In the genomic region with DNA sequence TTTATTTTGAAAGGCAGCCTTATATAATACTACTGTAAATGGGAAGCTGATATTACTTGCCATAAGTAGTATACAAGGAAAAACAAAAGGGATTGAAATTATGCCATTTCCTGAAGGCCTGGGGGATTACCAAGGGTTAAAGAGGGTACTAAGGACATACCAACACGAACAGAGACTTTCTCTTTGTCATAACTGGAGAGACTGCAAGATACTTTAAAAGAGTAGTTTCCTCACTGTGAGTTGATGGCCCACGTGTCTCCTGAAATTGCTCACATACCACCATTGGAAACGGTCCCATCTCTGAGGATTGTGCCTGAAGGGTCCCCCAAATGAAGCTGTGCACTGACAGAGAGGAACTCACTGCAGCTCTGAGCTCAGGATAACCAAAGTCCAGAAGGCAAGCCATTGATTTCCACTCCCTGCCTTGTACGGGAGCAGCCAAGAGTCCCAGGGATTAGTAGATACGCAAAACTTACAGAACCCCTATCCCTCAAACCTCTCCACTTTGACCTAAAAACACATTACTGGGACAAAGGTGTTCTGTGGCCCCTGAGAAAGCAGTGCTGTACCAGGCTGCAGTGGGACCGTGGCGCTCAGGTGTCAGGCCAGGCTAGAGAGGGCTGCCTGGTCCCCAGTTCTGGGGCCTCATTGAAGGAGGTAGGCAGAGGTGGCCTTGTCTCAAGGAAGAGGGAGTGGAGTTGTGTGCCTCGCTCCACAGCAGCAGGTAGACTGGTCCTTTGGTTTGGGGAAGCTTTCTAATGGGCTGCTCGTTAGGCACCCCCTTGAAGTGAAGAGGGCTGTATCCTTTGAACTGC, we compare ENCODE assay signal across 26 cellular contexts. TPM values are rescaled to one million over a fixed set of nuclear protein-coding genes. Genes with fewer than 3 reads are reported as not detected.
DNase-seq lines count a peak whose midpoint lies in the region; TF ChIP-seq lines count a peak whose summit lies in the region.
"Had no signal": no experiment of that assay in that cellular context is flagged by ENCODE, and none has a peak within 500 bp of the region (broad histone marks: within the 10 kb centered on the region; RNA-seq: fewer than 3 reads in every experiment).

No MANE protein-coding gene starts in this region.

- POLR2A ChIA-PET in activated CD4-positive, alpha-beta memory T cell treated with anti-CD3 and anti-CD28 coated beads for 36 hours (lab: Charles Lee): interaction anchor here (1.2 kb wide), 1 partner anchor 15 kb away, joined by 4 read pairs; a partner anchor contains a TSS
- POLR2A ChIA-PET in activated CD4-positive, alpha-beta memory T cell treated with anti-CD3 and anti-CD28 coated beads, Interleukin-2, amount 10 ng/mL, durations not matched to agents 7 days and 5 days (lab: Charles Lee): no interaction called here
- POLR2A ChIA-PET in CD8-positive, alpha-beta memory T cell (lab: Charles Lee): interaction anchor here (0.5 kb wide), 1 partner anchor 154 kb away, joined by 4 read pairs; no protein-coding TSS in a partner anchor

- H3K36me3 Mint-ChIP-seq in activated CD4-positive, alpha-beta memory T cell treated with anti-CD3 and anti-CD28 coated beads for 36 hours: peaks cover 16% of the 10 kb centered on the region
- H3K36me3 Mint-ChIP-seq in activated CD4-positive, alpha-beta memory T cell treated with anti-CD3 and anti-CD28 coated beads, Interleukin-2, amount 10 ng/mL, durations not matched to agents 7 days and 5 days (ENCODE audit: low read depth): peaks cover 15% of the 10 kb centered on the region
- H3K36me3 Mint-ChIP-seq in CD8-positive, alpha-beta memory T cell: peaks cover 0 to 57% (median 10%) of the 10 kb centered on the region in 3 donors
- H3K36me3 Mint-ChIP-seq in brain: peaks cover 35% of the 10 kb centered on the region
- peaks cover 49% of the 10 kb centered on the region for H3K36me3 Mint-ChIP-seq in nephron progenitor cell (ENCODE audit: low read depth)

- no peaks in the 10 kb centered on the region for H3K27me3 ChIP-seq in CD8-positive, alpha-beta memory T cell (ENCODE audit: insufficient read depth, low read length, poor library complexity, severe bottlenecking)
- H3K27me3 ChIP-seq: brain microvascular endothelial cell, colonic mucosa, neutrophil, Peyer's patch, SJSA1, stomach, thyroid gland had no signal

- no peak overlapping the region for H3K4me3 ChIP-seq in CD8-positive, alpha-beta memory T cell (ENCODE audit: low read length)
- H3K4me3 ChIP-seq: colonic mucosa, HAP-1, Peyer's patch, psoas muscle, SJSA1, stomach, thyroid gland had no signal

- peak; percentile 30 for DNase-seq in activated CD4-positive, alpha-beta memory T cell treated with anti-CD3 and anti-CD28 coated beads for 36 hours
- DNase-seq in activated CD4-positive, alpha-beta memory T cell treated with anti-CD3 and anti-CD28 coated beads, Interleukin-2, amount 10 ng/mL, durations not matched to agents 7 days and 5 days: no peak
- DNase-seq in CD8-positive, alpha-beta memory T cell: no peak
- DNase-seq in nephron progenitor cell (no peak), GM03348 (ENCODE audit: low spot score) (no peak), NCI-H1436 treated with DMSO at 0.1 percent for 48 hours (lab: John Stamatoyannopoulos, UW) (no peak), NCI-H226 (no peak)
- DNase-seq: activated CD4-positive, CD25-positive, alpha-beta regulatory T cell; activated CD8-positive, alpha-beta T cell treated with anti-CD3 and anti-CD28 coated beads for 36 hours; activated gamma-delta T cell; brain microvascular endothelial cell; colonic mucosa; effector memory CD4-positive, alpha-beta T cell; erythroblast; IMR-90; mammary epithelial cell; NCI-H187; NCI-H526 treated with DMSO at 0.1 percent for 48 hours; Peyer's patch; psoas muscle; stomach; thyroid gland had no signal

- intact Hi-C loops in activated CD4-positive, alpha-beta memory T cell treated with anti-CD3 and anti-CD28 coated beads for 36 hours (cut with micrococcal nuclease): loop anchor here (10.0 kb wide), 1 partner anchor 731 kb away; no protein-coding TSS in a partner anchor

- H3K9me3 ChIP-seq in CD8-positive, alpha-beta memory T cell (ENCODE audit: low read length): no peaks in the 10 kb centered on the region
- H3K9me3 ChIP-seq: colonic mucosa, HAP-1, neutrophil, Peyer's patch, psoas muscle, SJSA1, stomach, thyroid gland had no signal

- H3K27ac Mint-ChIP-seq in activated CD4-positive, alpha-beta memory T cell treated with anti-CD3 and anti-CD28 coated beads for 36 hours: peak overlapping the region; percentile 44
- H3K27ac Mint-ChIP-seq in activated CD4-positive, alpha-beta memory T cell treated with anti-CD3 and anti-CD28 coated beads, Interleukin-2, amount 10 ng/mL, durations not matched to agents 7 days and 5 days: no peak overlapping the region
- peak overlapping the region in 5 of 8 donors; percentile 10 to 70 (median 58) for H3K27ac Mint-ChIP-seq in CD8-positive, alpha-beta memory T cell
- H3K27ac Mint-ChIP-seq in brain (peak overlapping the region in 3 of 5 experiments; percentile 38 to 78 (median 78)), nephron progenitor cell (peak overlapping the region; percentile 29)
- H3K27ac Mint-ChIP-seq: activated CD8-positive, alpha-beta T cell treated with anti-CD3 and anti-CD28 coated beads for 36 hours had no signal

- H3K4me3 Mint-ChIP-seq in activated CD4-positive, alpha-beta memory T cell treated with anti-CD3 and anti-CD28 coated beads for 36 hours: no peak overlapping the region
- no peak overlapping the region for H3K4me3 Mint-ChIP-seq in activated CD4-positive, alpha-beta memory T cell treated with anti-CD3 and anti-CD28 coated beads, Interleukin-2, amount 10 ng/mL, durations not matched to agents 7 days and 5 days
- H3K4me3 Mint-ChIP-seq in CD8-positive, alpha-beta memory T cell: no peak overlapping the region
- H3K4me3 Mint-ChIP-seq in brain (no peak overlapping the region), nephron progenitor cell (no peak overlapping the region)
- H3K4me3 Mint-ChIP-seq: activated CD8-positive, alpha-beta T cell treated with anti-CD3 and anti-CD28 coated beads for 36 hours had no signal

- CTCF ChIA-PET in activated CD4-positive, alpha-beta memory T cell treated with anti-CD3 and anti-CD28 coated beads for 36 hours (lab: Charles Lee): interaction anchor here (0.9 to 2.7 kb wide), 3 partner anchors 23 to 459 kb away, joined by 3 to 10 read pairs (median 9); no protein-coding TSS in a partner anchor
- CTCF ChIA-PET in activated CD4-positive, alpha-beta memory T cell treated with anti-CD3 and anti-CD28 coated beads, Interleukin-2, amount 10 ng/mL, durations not matched to agents 7 days and 5 days (lab: Charles Lee): interaction anchor here (1.0 kb wide), 1 partner anchor 22 kb away, joined by 3 read pairs; no protein-coding TSS in a partner anchor
- CTCF ChIA-PET in CD8-positive, alpha-beta memory T cell (lab: Charles Lee): interaction anchor here (0.9 to 1.2 kb wide), 3 partner anchors 10 to 704 kb away, joined by 3 read pairs; no protein-coding TSS in a partner anchor

- H3K27me3 Mint-ChIP-seq in activated CD4-positive, alpha-beta memory T cell treated with anti-CD3 and anti-CD28 coated beads for 36 hours: no peaks in the 10 kb centered on the region
- H3K27me3 Mint-ChIP-seq in activated CD4-positive, alpha-beta memory T cell treated with anti-CD3 and anti-CD28 coated beads, Interleukin-2, amount 10 ng/mL, durations not matched to agents 7 days and 5 days: no peaks in the 10 kb centered on the region
- no peaks in the 10 kb centered on the region for H3K27me3 Mint-ChIP-seq in CD8-positive, alpha-beta memory T cell
- no peaks in the 10 kb centered on the region for H3K27me3 Mint-ChIP-seq in brain
- H3K27me3 Mint-ChIP-seq in nephron progenitor cell (ENCODE audit: low read depth, poor library complexity): no peaks in the 10 kb centered on the region
- H3K27me3 Mint-ChIP-seq: activated CD8-positive, alpha-beta T cell treated with anti-CD3 and anti-CD28 coated beads for 36 hours had no signal

- no peaks in the 10 kb centered on the region for H3K9me3 Mint-ChIP-seq in activated CD4-positive, alpha-beta memory T cell treated with anti-CD3 and anti-CD28 coated beads for 36 hours
- no peaks in the 10 kb centered on the region for H3K9me3 Mint-ChIP-seq in activated CD4-positive, alpha-beta memory T cell treated with anti-CD3 and anti-CD28 coated beads, Interleukin-2, amount 10 ng/mL, durations not matched to agents 7 days and 5 days
- no peaks in the 10 kb centered on the region for H3K9me3 Mint-ChIP-seq in CD8-positive, alpha-beta memory T cell
- H3K9me3 Mint-ChIP-seq in brain: no peaks in the 10 kb centered on the region
- H3K9me3 Mint-ChIP-seq in nephron progenitor cell: no peaks in the 10 kb centered on the region
- H3K9me3 Mint-ChIP-seq: activated CD8-positive, alpha-beta T cell treated with anti-CD3 and anti-CD28 coated beads for 36 hours had no signal

- peaks cover 33% of the 10 kb centered on the region for H3K4me1 Mint-ChIP-seq in activated CD4-positive, alpha-beta memory T cell treated with anti-CD3 and anti-CD28 coated beads for 36 hours (ENCODE audit: low read depth)
- H3K4me1 Mint-ChIP-seq in activated CD4-positive, alpha-beta memory T cell treated with anti-CD3 and anti-CD28 coated beads, Interleukin-2, amount 10 ng/mL, durations not matched to agents 7 days and 5 days: peaks cover 5% of the 10 kb centered on the region
- H3K4me1 Mint-ChIP-seq in CD8-positive, alpha-beta memory T cell: peaks cover 7 to 28% (median 21%) of the 10 kb centered on the region in 3 donors
- no peaks in the 10 kb centered on the region for H3K4me1 Mint-ChIP-seq in brain
- H3K4me1 Mint-ChIP-seq in nephron progenitor cell: peaks cover 22% of the 10 kb centered on the region

- H3K4me1 ChIP-seq in CD8-positive, alpha-beta memory T cell (ENCODE audit: insufficient read depth, low read length): no peaks in the 10 kb centered on the region
- H3K4me1 ChIP-seq: colonic mucosa, HAP-1, psoas muscle, SJSA1, thyroid gland had no signal

- H3K27ac ChIP-seq in CD8-positive, alpha-beta memory T cell (ENCODE audit: low read depth, low read length): no peak overlapping the region
- H3K27ac ChIP-seq: brain microvascular endothelial cell, colonic mucosa, neutrophil, Peyer's patch, psoas muscle, SJSA1, stomach, thyroid gland had no signal

- peaks cover 3% of the 10 kb centered on the region for H3K36me3 ChIP-seq in CD8-positive, alpha-beta memory T cell (ENCODE audit: insufficient read depth, low read length)
- H3K36me3 ChIP-seq: neutrophil had no signal

- TF ChIP-seq CTCF in brain (conservative IDR thresholded peaks at IDR 0.05) (no peak), nephron progenitor cell (IDR thresholded peaks at IDR 0.05) (no peak)

RNA-seq across cellular contexts. Expression of a gene that starts 15.2 kb away (rescaled TPM):
- 10 to 100 TPM; 24.2 to 25.2 TPM for total RNA-seq in activated CD4-positive, alpha-beta memory T cell treated with anti-CD3 and anti-CD28 coated beads for 36 hours
- total RNA-seq in activated CD4-positive, alpha-beta memory T cell treated with anti-CD3 and anti-CD28 coated beads, Interleukin-2, amount 10 ng/mL, durations not matched to agents 7 days and 5 days: 10 to 100 TPM; 19.8 to 21.4 TPM
- total RNA-seq in CD8-positive, alpha-beta memory T cell: 10 to 100 TPM; 24.4 to 25.2 TPM
- 50.4 TPM for polyA plus RNA-seq in CD8-positive, alpha-beta memory T cell
- 20.5 TPM for polyA plus RNA-seq in brain (ENCODE audit: insufficient read depth, low read depth, low replicate concordance)

RNA-seq across cellular contexts. Expression of a gene that starts 46.5 kb away (rescaled TPM):
- total RNA-seq in activated CD4-positive, alpha-beta memory T cell treated with anti-CD3 and anti-CD28 coated beads for 36 hours: under 1 TPM in 1 of 2 experiments, not detected in 1; 0.29 TPM
- total RNA-seq in activated CD4-positive, alpha-beta memory T cell treated with anti-CD3 and anti-CD28 coated beads, Interleukin-2, amount 10 ng/mL, durations not matched to agents 7 days and 5 days: not detected
- total RNA-seq in CD8-positive, alpha-beta memory T cell: under 1 TPM in 1 of 2 experiments, not detected in 1; 0.13 TPM
- 0.59 TPM for polyA plus RNA-seq in CD8-positive, alpha-beta memory T cell
- polyA plus RNA-seq in brain (ENCODE audit: insufficient read depth, low read depth, low replicate concordance): 1,989 TPM
